Comparison of ENCODE assay signal across 8 cellular contexts in the genomic region with DNA sequence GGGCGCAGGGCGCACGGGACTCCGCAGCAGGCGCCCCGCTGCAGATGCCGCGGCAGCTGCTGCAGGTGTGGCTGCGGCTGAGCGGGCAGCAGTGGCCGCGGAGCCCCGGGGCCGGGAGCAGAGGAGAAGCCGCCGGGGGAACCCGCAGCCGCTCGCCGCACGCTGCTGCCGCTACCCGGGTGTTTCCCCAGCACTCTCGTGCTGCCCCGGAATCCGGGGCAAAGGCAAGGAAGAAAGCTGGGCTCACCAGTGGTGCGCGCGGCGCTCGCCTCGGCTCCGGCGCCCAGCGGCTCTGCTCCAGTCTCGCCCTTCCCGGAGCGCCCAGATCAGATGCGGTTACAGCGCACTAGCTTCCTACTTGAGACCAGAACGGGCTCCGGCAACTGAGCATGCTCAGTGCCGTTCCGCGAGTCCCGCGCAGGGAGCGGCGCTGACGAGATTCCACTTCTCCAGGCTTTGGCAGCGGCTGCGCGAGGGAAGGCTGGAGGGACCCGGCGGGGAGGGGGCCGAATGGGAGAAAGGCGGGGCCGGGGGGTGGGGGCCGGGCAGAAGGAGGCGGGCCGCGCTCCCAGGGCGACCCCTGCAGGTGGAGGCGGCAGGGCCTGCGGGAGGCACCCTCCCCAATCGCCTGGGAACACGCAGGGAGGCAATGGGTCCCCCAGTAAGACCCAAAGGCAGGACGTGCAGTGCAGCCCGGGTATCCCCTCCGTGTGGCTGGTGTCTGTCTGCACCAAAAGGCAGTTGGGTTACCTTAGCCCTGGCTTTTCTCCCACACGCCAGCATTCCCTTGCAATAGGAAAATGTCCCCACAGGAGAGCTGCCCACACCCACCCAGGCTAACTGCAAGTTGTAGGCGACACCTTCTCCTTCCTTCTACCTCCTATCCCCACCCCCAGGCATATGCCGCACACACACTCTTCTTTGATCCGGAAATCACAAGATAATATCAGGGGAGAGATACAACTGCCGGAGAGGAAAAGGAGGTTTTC. TPM values are rescaled to one million over a fixed set of nuclear protein-coding genes. Genes with fewer than 3 reads are reported as not detected.
DNase-seq lines count a peak whose midpoint lies in the region; ATAC-seq lines count a peak whose summit lies in the region.

Gene APBB2, minus strand, starts transcription at position 385 of the 989 bp plus-strand sequence. CDS start 181,288 bp downstream, outside the sequence.

- peak within 1 kb of the TSS; percentile 69 for H3K4me3 Mint-ChIP-seq in activated CD4-positive, alpha-beta memory T cell treated with anti-CD3 and anti-CD28 coated beads, Interleukin-2, amount 10 ng/mL, durations not matched to agents 7 days and 5 days

- H3K27me3 Mint-ChIP-seq in activated CD4-positive, alpha-beta memory T cell treated with anti-CD3 and anti-CD28 coated beads, Interleukin-2, amount 10 ng/mL, durations not matched to agents 7 days and 5 days = peaks cover 53% of the 10 kb centered on the region

- CTCF ChIA-PET in activated CD4-positive, alpha-beta memory T cell treated with anti-CD3 and anti-CD28 coated beads, Interleukin-2, amount 10 ng/mL, durations not matched to agents 7 days and 5 days (lab: Charles Lee) = interaction anchor here (1.3 to 1.5 kb wide), 3 partner anchors 14 to 238 kb away, joined by 4 to 6 read pairs (median 5); no protein-coding TSS in a partner anchor

- peaks cover 4% of the 10 kb centered on the region for H3K36me3 Mint-ChIP-seq in activated CD4-positive, alpha-beta memory T cell treated with anti-CD3 and anti-CD28 coated beads, Interleukin-2, amount 10 ng/mL, durations not matched to agents 7 days and 5 days (ENCODE audit: low read depth)

- H3K4me1 Mint-ChIP-seq in activated CD4-positive, alpha-beta memory T cell treated with anti-CD3 and anti-CD28 coated beads, Interleukin-2, amount 10 ng/mL, durations not matched to agents 7 days and 5 days = peaks cover 30% of the 10 kb centered on the region

- no peaks in the 10 kb centered on the region for H3K9me3 Mint-ChIP-seq in activated CD4-positive, alpha-beta memory T cell treated with anti-CD3 and anti-CD28 coated beads, Interleukin-2, amount 10 ng/mL, durations not matched to agents 7 days and 5 days

- H3K27ac Mint-ChIP-seq in activated CD4-positive, alpha-beta memory T cell treated with anti-CD3 and anti-CD28 coated beads, Interleukin-2, amount 10 ng/mL, durations not matched to agents 7 days and 5 days = no peak within 1 kb of the TSS

- H3K27ac ChIP-seq in epithelial cell of prostate = peak within 1 kb of the TSS; percentile 90

- DNase-seq in COLO668 (lab: John Stamatoyannopoulos, UW; ENCODE audit: unreplicated experiment) (peak; percentile 98), NCI-H510A (lab: John Stamatoyannopoulos, UW) (peak; percentile 88), epithelial cell of prostate (ENCODE audit: low read depth, low spot score) (peak; percentile 85), midbrain (lab: John Stamatoyannopoulos, UW) (peak; percentile 95)
- DNase-seq in activated CD4-positive, alpha-beta memory T cell treated with anti-CD3 and anti-CD28 coated beads, Interleukin-2, amount 10 ng/mL, durations not matched to agents 7 days and 5 days = peak; percentile 40
- peak; percentile 12 for DNase-seq in stimulated activated naive CD4-positive, alpha-beta T cell treated with Interleukin-2 at 50 U/mL for 16 hours (lab: John Stamatoyannopoulos, UW)

- ATAC-seq in GM19351 (IDR thresholded peaks at IDR 0.05; ENCODE audit: unreplicated experiment) (peak; percentile 53), HG03457 (IDR thresholded peaks at IDR 0.05; ENCODE audit: unreplicated experiment) (peak; percentile 47)

- POLR2A ChIA-PET in activated CD4-positive, alpha-beta memory T cell treated with anti-CD3 and anti-CD28 coated beads, Interleukin-2, amount 10 ng/mL, durations not matched to agents 7 days and 5 days (lab: Charles Lee) = no interaction called here

RNA-seq across cellular contexts. Expression of gene APBB2, which starts in this region (rescaled TPM):
- total RNA-seq in activated CD4-positive, alpha-beta memory T cell treated with anti-CD3 and anti-CD28 coated beads, Interleukin-2, amount 10 ng/mL, durations not matched to agents 7 days and 5 days = 1 to 10 TPM in 1 of 2 experiments, under 1 TPM in 1; 0.75 to 1.3 TPM

Comparison
In these comparisons a context has a peak if more than half of its experiments do, and no peak if none do; other contexts are left out.
1. Peak in every context shown above with its lines: DNase-seq, ATAC-seq and H3K27ac ChIP-seq.
2. DNase-seq: peak in every context shown above with its lines; median percentile 98 in COLO668; 95 in midbrain; 88 in NCI-H510A; 85 in epithelial cell of prostate; 40 in activated CD4-positive, alpha-beta memory T cell treated with anti-CD3 and anti-CD28 coated beads, Interleukin-2, amount 10 ng/mL, durations not matched to agents 7 days and 5 days; 12 in stimulated activated naive CD4-positive, alpha-beta T cell treated with Interleukin-2 at 50 U/mL for 16 hours.